Comparison of ENCODE assay signal across 1 cellular context in genomic region chr16:16367285-16367628, GRCh38. TPM values are rescaled to one million over a fixed set of nuclear protein-coding genes. Genes with fewer than 3 reads are reported as not detected.
"Had no signal": no experiment of that assay in that cellular context is flagged by ENCODE, and none has a peak within 500 bp of the region (broad histone marks: within the 10 kb centered on the region; RNA-seq: fewer than 3 reads in every experiment).

No MANE protein-coding gene starts in this region.

RNA-seq across cellular contexts. Expression of gene NPIPA7, which starts 11.7 kb away (rescaled TPM):
- polyA plus RNA-seq: IgD-negative memory B cell had no signal
